In genomic region chr14:92223027-92223426, GRCh38 we compare ENCODE assay signal across 16 cellular contexts.
"Had no signal": no experiment of that assay in that cellular context is flagged by ENCODE, and none has a peak within 500 bp of the region (broad histone marks: within the 10 kb centered on the region; RNA-seq: fewer than 3 reads in every experiment).

No MANE protein-coding gene starts in this region.

- H3K27me3 Mint-ChIP-seq: memory B cell had no signal

- H3K9me3 Mint-ChIP-seq: activated naive CD4-positive, alpha-beta T cell treated with anti-CD3 and anti-CD28 coated beads, Interleukin-2, amount 50 U/mL, for 72 hours; immature natural killer cell; nephron had no signal

- ATAC-seq: activated naive CD4-positive, alpha-beta T cell treated with anti-CD3 and anti-CD28 coated beads, Interleukin-2, amount 50 U/mL, for 72 hours; left colon; psoas muscle had no signal

- H3K27ac Mint-ChIP-seq: memory B cell had no signal

- DNase-seq: activated CD4-positive, alpha-beta T cell treated with anti-CD3 and anti-CD28 coated beads, Interleukin-2, amount 50 U/mL, for 1 hour; activated T-cell treated with anti-CD3 and anti-CD28 coated beads, Interleukin-2, amount 50 U/mL, for 1 hour; amniotic stem cell; immature natural killer cell; left colon; psoas muscle; SIG-M5; stimulated activated CD4-positive, alpha-beta T cell treated with anti-CD3 and anti-CD28 coated beads, Interleukin-15, amount 100 ng/mL, for 24 hours; stimulated activated CD4-positive, alpha-beta T cell treated with anti-CD3 and anti-CD28 coated beads, Interleukin-4, amount 100 ng/mL, for 24 hours; stomach; T-helper 2 cell; tibial artery had no signal

- H3K27ac ChIP-seq: breast epithelium, psoas muscle, stomach had no signal

- H3K4me3 ChIP-seq: breast epithelium, psoas muscle, stomach, tibial artery had no signal

- H3K4me1 Mint-ChIP-seq: immature natural killer cell had no signal

- H3K4me3 Mint-ChIP-seq: immature natural killer cell, memory B cell, nephron had no signal

- H3K36me3 Mint-ChIP-seq: activated naive CD4-positive, alpha-beta T cell treated with anti-CD3 and anti-CD28 coated beads, Interleukin-2, amount 50 U/mL, for 72 hours; immature natural killer cell; memory B cell had no signal
